Comparison of ENCODE assay signal across 8 cellular contexts in genomic region chr16:3857189-3858013, GRCh38. TPM values are rescaled to one million over a fixed set of nuclear protein-coding genes. Genes with fewer than 3 reads are reported as not detected.
DNase-seq lines count a peak whose midpoint lies in the region; ATAC-seq and TF ChIP-seq lines count a peak whose summit lies in the region.

No MANE protein-coding gene starts in this region.

- H3K36me3 ChIP-seq in HUES64 (ENCODE audit: insufficient read depth, low read length) = no peaks in the 10 kb centered on the region
- H3K36me3 ChIP-seq in colonic mucosa = no peaks in the 10 kb centered on the region
- no peaks in the 10 kb centered on the region for H3K36me3 ChIP-seq in neural progenitor cell

- H4K20me1 ChIP-seq in neural progenitor cell (ENCODE audit: low read depth) = peaks cover 93% of the 10 kb centered on the region

- H3K4me1 ChIP-seq in HUES64 (ENCODE audit: insufficient read depth, low read length) (peaks cover 26% of the 10 kb centered on the region), colonic mucosa (no peaks in the 10 kb centered on the region), neural progenitor cell (peaks cover 39% of the 10 kb centered on the region)

- H3K4me2 ChIP-seq in neural progenitor cell = peak overlapping the region; percentile 51

- intact Hi-C loops in colonic mucosa (cut with DNase I) = no loop called here

- H3K9ac ChIP-seq in HUES64 (ENCODE audit: low read depth, low read length) (no peak overlapping the region), colonic mucosa (ENCODE audit: low read depth in 2 of 2, low read length in 2 of 2) (no peak overlapping the region), neural progenitor cell (no peak overlapping the region)

- H3K4me3 Mint-ChIP-seq in neural progenitor cell = no peak overlapping the region

- peak; percentile 61 for DNase-seq in GM03348 (ENCODE audit: low spot score)
- no peak for DNase-seq in colonic mucosa
- DNase-seq in neural progenitor cell (ENCODE audit: low spot score) = no peak
- no peak for DNase-seq in iPS-NIHi11 (ENCODE audit: low spot score)
- no peak for DNase-seq in HUDEP-2 (lab: John Stamatoyannopoulos, UW; ENCODE audit: unreplicated experiment in 76 of 76)
- DNase-seq in ecto neural progenitor cell (ENCODE audit: low spot score) = no peak

- peaks cover 100% of the 10 kb centered on the region for H3K79me2 ChIP-seq in neural progenitor cell (ENCODE audit: low read depth)

- no peak overlapping the region for H2AFZ ChIP-seq in neural progenitor cell (replicated peaks)

- H3K27me3 ChIP-seq in HUES64 (ENCODE audit: insufficient read depth, low read length) (no peaks in the 10 kb centered on the region), colonic mucosa (no peaks in the 10 kb centered on the region), neural progenitor cell (no peaks in the 10 kb centered on the region)

- H3K27ac ChIP-seq in HUES64 (ENCODE audit: low read depth, low read length) (peak overlapping the region; percentile 10; the same call in 1 of the 2 replicates), colonic mucosa (peak overlapping the region; percentile 2), neural progenitor cell (peak overlapping the region; percentile 60)

- peaks cover 34% of the 10 kb centered on the region for H3K4me1 Mint-ChIP-seq in neural progenitor cell

- H3K36me3 Mint-ChIP-seq in neural progenitor cell = peaks cover 22% of the 10 kb centered on the region

- no peaks in the 10 kb centered on the region for H3K9me3 ChIP-seq in HUES64 (ENCODE audit: insufficient read depth, low read depth, low read length)
- H3K9me3 ChIP-seq in colonic mucosa = no peaks in the 10 kb centered on the region
- H3K9me3 ChIP-seq in neural progenitor cell (ENCODE audit: low read depth) = no peaks in the 10 kb centered on the region

- H3K27ac Mint-ChIP-seq in neural progenitor cell = peak overlapping the region; percentile 94

- no peak for ATAC-seq in GM18858 (IDR thresholded peaks at IDR 0.05; ENCODE audit: unreplicated experiment)

- H3K4me3 ChIP-seq in HUES64 (ENCODE audit: low read length) (no peak overlapping the region), colonic mucosa (no peak overlapping the region), neural progenitor cell (no peak overlapping the region)

- no peaks in the 10 kb centered on the region for H3K9me3 Mint-ChIP-seq in neural progenitor cell

- no peak for TF ChIP-seq CTCF in colonic mucosa (IDR thresholded peaks at IDR 0.05)
- TF ChIP-seq CTCF in neural progenitor cell (IDR thresholded peaks at IDR 0.05) = no peak

- no peaks in the 10 kb centered on the region for H3K27me3 Mint-ChIP-seq in neural progenitor cell (ENCODE audit: insufficient read depth, low read depth)

- 87% methylated on average over 10 of the region's 12 CpGs for WGBS in HUES64

- peaks cover 30% of the 10 kb centered on the region for H3F3A ChIP-seq in neural progenitor cell (ENCODE audit: low read depth)

RNA-seq across cellular contexts. Expression of gene CREBBP, which starts 23.1 kb away (rescaled TPM):
- 29.1 TPM for polyA plus RNA-seq in HUES64 (2013, experiment 1 of 2)
- 27.1 TPM for polyA plus RNA-seq in HUES64 (2013, experiment 2 of 2)
- 10 to 100 TPM; 42.0 to 45.2 TPM for total RNA-seq in colonic mucosa
- 21.6 and 60.6 TPM in 2 replicates for total RNA-seq in neural progenitor cell (ENCODE audit: low replicate concordance)

Comparison
In these comparisons a context has a peak if more than half of its experiments do, and no peak if none do; other contexts are left out.
1. H3K27ac ChIP-seq: peak in every context shown above with its lines; median percentile 60 in neural progenitor cell; 10 in HUES64; 2 in colonic mucosa.